Comparison of ENCODE assay signal across 8 cellular contexts in the genomic region with DNA sequence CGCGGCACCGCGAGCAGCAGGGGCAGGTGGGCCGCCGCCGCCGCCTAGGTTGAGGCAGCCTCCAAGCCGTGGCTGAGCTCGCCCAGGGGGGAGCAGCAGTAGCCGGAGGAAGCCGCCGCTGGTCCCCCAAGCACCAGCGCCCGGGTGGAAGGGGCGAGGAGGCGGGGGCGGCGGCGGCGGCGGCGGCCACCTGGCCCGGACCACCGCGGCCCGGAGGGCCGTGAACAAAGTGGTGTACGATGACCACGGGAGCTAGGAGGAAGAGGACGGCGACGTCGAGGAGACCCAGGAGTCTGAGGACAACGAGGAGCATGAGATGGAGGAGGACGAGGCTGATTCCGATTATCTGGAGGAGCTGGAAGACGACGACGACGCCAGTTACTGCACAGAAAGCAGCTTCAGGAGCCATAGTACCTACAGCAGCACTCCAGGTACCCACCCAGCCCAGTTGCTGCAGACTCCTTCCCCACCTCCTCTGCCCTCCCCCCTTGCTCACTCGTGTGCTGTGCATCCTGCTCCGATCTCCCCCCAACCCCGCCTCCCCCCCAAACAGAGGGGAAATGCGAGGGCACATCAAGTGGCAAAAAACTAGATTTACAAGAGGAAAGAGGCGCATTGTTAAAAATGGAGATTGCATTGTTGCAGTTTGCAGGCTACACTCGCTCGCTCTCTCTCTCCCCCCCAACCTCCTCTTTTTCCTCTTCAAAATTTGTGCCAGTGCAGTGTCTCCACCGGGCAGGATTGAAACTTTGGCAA. TPM values are rescaled to one million over a fixed set of nuclear protein-coding genes. Genes with fewer than 3 reads are reported as not detected.
DNase-seq lines count a peak whose midpoint lies in the region; ATAC-seq, FAIRE-seq and TF ChIP-seq lines count a peak whose summit lies in the region.
"Not testable (repeated sequence)": the region's sequence is repeated elsewhere in the genome, so short reads cannot be mapped to it uniquely, and the experiment has no call there.

No MANE protein-coding gene starts in this region.

- not testable (repeated sequence) for H3K9me3 Mint-ChIP-seq in activated CD4-positive, alpha-beta T cell treated with anti-CD3 and anti-CD28 coated beads for 36 hours (ENCODE audit: low read depth)

- H3K27ac ChIP-seq in colonic mucosa (peak overlapping the region; percentile 72), kidney (ENCODE audit: low read depth in 2 of 2, low read length in 2 of 2) (peak overlapping the region in 1 of 2 donors; percentile 60), gastrocnemius medialis (peak overlapping the region; percentile 66 to 91 (median 78))

- not testable (repeated sequence) for H3K4me1 ChIP-seq in BE2C; colonic mucosa; kidney (ENCODE audit: control insufficient read depth in 1 of 2, insufficient read depth in 1 of 2, low read depth in 1 of 2, low read length in 2 of 2)
- peaks cover 9 to 11% of the 10 kb centered on the region in 2 donors for H3K4me1 ChIP-seq in gastrocnemius medialis

- DNase-seq in BE2C, colonic mucosa, gastrocnemius medialis: not testable (repeated sequence)
- peak; percentile 69 for DNase-seq in NCI-H146 (lab: John Stamatoyannopoulos, UW)
- DNase-seq in activated CD4-positive, alpha-beta T cell treated with anti-CD3 and anti-CD28 coated beads for 36 hours, result peak; percentile 43
- DNase-seq in kidney, result peak; percentile 85

- not testable (repeated sequence) for TF ChIP-seq CTCF in BE2C (IDR thresholded peaks at IDR 0.05; ENCODE audit: low read depth, low read length); colonic mucosa (IDR thresholded peaks at IDR 0.05); kidney (IDR thresholded peaks at IDR 0.05; ENCODE audit: borderline replicate concordance, extremely low read depth, insufficient read depth); gastrocnemius medialis (IDR thresholded peaks at IDR 0.05 in 4 of 5, conservative IDR thresholded peaks at IDR 0.05 in 1 of 5)

- POLR2A ChIA-PET in activated CD4-positive, alpha-beta T cell treated with anti-CD3 and anti-CD28 coated beads for 36 hours (lab: Charles Lee), result interaction anchor here (2.5 kb wide), 1 partner anchor 42 kb away, joined by 6 read pairs; the partner anchor contains the start of gene AMZ2

- H3K4me3 Mint-ChIP-seq in activated CD4-positive, alpha-beta T cell treated with anti-CD3 and anti-CD28 coated beads for 36 hours, result peak overlapping the region; percentile 93

- peaks cover 22% of the 10 kb centered on the region for H3K4me1 Mint-ChIP-seq in activated CD4-positive, alpha-beta T cell treated with anti-CD3 and anti-CD28 coated beads for 36 hours

- CTCF ChIA-PET in activated CD4-positive, alpha-beta T cell treated with anti-CD3 and anti-CD28 coated beads for 36 hours (lab: Charles Lee), result interaction anchor here (0.6 to 2.7 kb wide), 7 partner anchors 24 to 261 kb away, joined by 3 to 11 read pairs (median 4); partner anchors contain the start of gene KPNA2

- FAIRE-seq in kidney (lab: Jason Lieb, UNC), result not testable (repeated sequence)

- H3K36me3 ChIP-seq in BE2C; colonic mucosa; kidney (ENCODE audit: control insufficient read depth in 1 of 2, insufficient read depth in 2 of 2, low read length in 2 of 2); gastrocnemius medialis: not testable (repeated sequence)

- H3K9ac ChIP-seq in colonic mucosa (ENCODE audit: low read depth in 2 of 2, low read length in 2 of 2) (peak overlapping the region in 1 of 2 donors; percentile 68), kidney (ENCODE audit: low read length in 2 of 2) (peak overlapping the region; percentile 37 to 52)

- ATAC-seq in GM19324 (IDR thresholded peaks at IDR 0.05; ENCODE audit: low FRiP score, unreplicated experiment), result peak; percentile 34
- peak; percentile 28 for ATAC-seq in HG02981 (IDR thresholded peaks at IDR 0.05; ENCODE audit: unreplicated experiment)
- peak; percentile 22 for ATAC-seq in activated CD4-positive, alpha-beta T cell treated with anti-CD3 and anti-CD28 coated beads for 36 hours
- peak; percentile 40 to 56 for ATAC-seq in gastrocnemius medialis

- H3K27ac Mint-ChIP-seq in activated CD4-positive, alpha-beta T cell treated with anti-CD3 and anti-CD28 coated beads for 36 hours, result peak overlapping the region; percentile 94

- not testable (repeated sequence) for H3K9me3 ChIP-seq in BE2C; colonic mucosa; kidney (ENCODE audit: control insufficient read depth in 1 of 2, low read length in 2 of 2); gastrocnemius medialis

- H3K27me3 Mint-ChIP-seq in activated CD4-positive, alpha-beta T cell treated with anti-CD3 and anti-CD28 coated beads for 36 hours, result not testable (repeated sequence)

- H3K4me3 ChIP-seq in BE2C (ENCODE audit: low read depth, low read length) (peak overlapping the region; percentile 80), colonic mucosa (peak overlapping the region; percentile 65), kidney (ENCODE audit: low read length in 2 of 2) (peak overlapping the region; percentile 73 to 81), gastrocnemius medialis (peak overlapping the region; percentile 74 to 87 (median 76))

- not testable (repeated sequence) for TF ChIP-seq POLR2A in gastrocnemius medialis (IDR thresholded peaks at IDR 0.05)

- peaks cover 17% of the 10 kb centered on the region for H3K36me3 Mint-ChIP-seq in activated CD4-positive, alpha-beta T cell treated with anti-CD3 and anti-CD28 coated beads for 36 hours (ENCODE audit: low read depth)

- intact Hi-C loops in activated CD4-positive, alpha-beta T cell treated with anti-CD3 and anti-CD28 coated beads for 36 hours (cut with DNase I, micrococcal nuclease), result loop anchor here (1.0 to 10.0 kb wide), 11 partner anchors 32 to 381 kb away; partner anchors contain the start of genes AMZ2 (in 1 of the 2), ARSG (in 1 of the 2), BPTF (in 1 of the 2) and KPNA2 (in 1 of the 2)
- intact Hi-C loops in colonic mucosa (cut with DNase I); kidney (cut with DNase I): not testable (repeated sequence)
- intact Hi-C loops in gastrocnemius medialis (cut with DNase I; ENCODE audit: low total_unique reads), result loop anchor here (5.0 to 10.0 kb wide), 2 partner anchors 41 to 259 kb away; partner anchors contain the start of gene AMZ2

- in situ Hi-C loops in gastrocnemius medialis (cut with MboI; ENCODE audit: low sequenced_read_pairs in 4 of 4), result not testable (repeated sequence)

- H3K27me3 ChIP-seq in BE2C, colonic mucosa, gastrocnemius medialis: not testable (repeated sequence)

RNA-seq across cellular contexts. Expression of gene AMZ2, which starts 41.9 kb away (rescaled TPM):
- 64.2 TPM for polyA plus RNA-seq in BE2C (2012; ENCODE audit: insufficient read depth, insufficient read length, low read depth)
- total RNA-seq in activated CD4-positive, alpha-beta T cell treated with anti-CD3 and anti-CD28 coated beads for 36 hours, result 100 to 1,000 TPM; 119 to 150 TPM
- 10 to 100 TPM; 31.5 to 44.1 TPM for total RNA-seq in colonic mucosa
- 48.6 TPM for total RNA-seq in kidney
- 90.9 TPM for polyA plus RNA-seq in kidney (ENCODE audit: insufficient read depth, low read depth, low replicate concordance)
- total RNA-seq in gastrocnemius medialis, result 10 to 100 TPM; 47.6 to 86.9 (median 61.8) TPM
